Comparison of ENCODE assay signal across 8 cellular contexts in genomic region chr20:61579908-61580307, GRCh38.
"Had no signal": no experiment of that assay in that cellular context is flagged by ENCODE, and none has a peak within 500 bp of the region (broad histone marks: within the 10 kb centered on the region; RNA-seq: fewer than 3 reads in every experiment).

No MANE protein-coding gene starts in this region.

- H3K9ac ChIP-seq: GM23248 had no signal

- H3K9me3 Mint-ChIP-seq: HFFc6 had no signal

- H3K27ac ChIP-seq: GM23248, HL-60 had no signal

- ATAC-seq: HCT116 had no signal

- H3K4me3 Mint-ChIP-seq: HFFc6 had no signal

- DNase-seq: GM23248, GOT3, H7, HFFc6, IMR-90 had no signal

- H3K36me3 ChIP-seq: HAP-1 had no signal

- H3K9me3 ChIP-seq: HAP-1 had no signal

- H3K4me1 ChIP-seq: HAP-1 had no signal

- H3K27ac Mint-ChIP-seq: HFFc6 had no signal

- H2AFZ ChIP-seq: GM23248 had no signal

- H3K4me3 ChIP-seq: GM23248, HAP-1 had no signal
